In genomic region chr17:81046770-81047359, GRCh38 we compare ENCODE assay signal across 29 cellular contexts. TPM values are rescaled to one million over a fixed set of nuclear protein-coding genes. Genes with fewer than 3 reads are reported as not detected.
DNase-seq lines count a peak whose midpoint lies in the region; ATAC-seq and TF ChIP-seq lines count a peak whose summit lies in the region.
"Had no signal": no experiment of that assay in that cellular context is flagged by ENCODE, and none has a peak within 500 bp of the region (broad histone marks: within the 10 kb centered on the region; RNA-seq: fewer than 3 reads in every experiment).

No MANE protein-coding gene starts in this region.

- TF ChIP-seq POLR2A in upper lobe of left lung (IDR thresholded peaks at IDR 0.05) = no peak

- H3K4me3 ChIP-seq in HEK293 (ENCODE audit: low read depth, low read length) = no peak overlapping the region
- H3K4me3 ChIP-seq in mucosa of stomach (ENCODE audit: low read length) = no peak overlapping the region
- no peak overlapping the region for H3K4me3 ChIP-seq in upper lobe of left lung
- H3K4me3 ChIP-seq: adrenal gland; BLaER1 treated with 17β-estradiol and CSF1 and Interleukin-3, amounts not matched to agents 10 nM and 100 nM; heart right ventricle; psoas muscle; tibial artery had no signal

- peaks cover 67% of the 10 kb centered on the region for H3K4me1 Mint-ChIP-seq in endothelial cell (ENCODE audit: unreplicated experiment)
- peaks cover 7% of the 10 kb centered on the region for H3K4me1 Mint-ChIP-seq in activated CD4-positive, alpha-beta T cell treated with anti-CD3 and anti-CD28 coated beads, Interleukin-2, amount 10 ng/mL, durations not matched to agents 24 days and 14 days

- intact Hi-C loops in activated CD4-positive, alpha-beta T cell treated with anti-CD3 and anti-CD28 coated beads, Interleukin-2, amount 10 ng/mL, durations not matched to agents 24 days and 14 days (cut with micrococcal nuclease) = no loop called here

- no peak overlapping the region for H3K4me3 Mint-ChIP-seq in endothelial cell (ENCODE audit: unreplicated experiment)
- no peak overlapping the region for H3K4me3 Mint-ChIP-seq in activated CD4-positive, alpha-beta T cell treated with anti-CD3 and anti-CD28 coated beads, Interleukin-2, amount 10 ng/mL, durations not matched to agents 24 days and 14 days
- H3K4me3 Mint-ChIP-seq: activated naive CD4-positive, alpha-beta T cell treated with anti-CD3 and anti-CD28 coated beads for 36 hours; activated T-cell treated with anti-CD3 and anti-CD28 coated beads, Interleukin-2, amount 50 U/mL, for 72 hours; H9; IgD-negative memory B cell; stimulated activated naive CD8-positive, alpha-beta T cell treated with anti-CD3 and anti-CD28 coated beads, Interleukin-15, Interleukin-2, amounts not matched to agents 100 ng/mL and 50 ng/mL, for 24 hours; WTC11 had no signal

- H3K27ac Mint-ChIP-seq in endothelial cell (ENCODE audit: unreplicated experiment) = peak overlapping the region; percentile 77
- H3K27ac Mint-ChIP-seq in activated CD4-positive, alpha-beta T cell treated with anti-CD3 and anti-CD28 coated beads, Interleukin-2, amount 10 ng/mL, durations not matched to agents 24 days and 14 days = no peak overlapping the region
- H3K27ac Mint-ChIP-seq: activated naive CD4-positive, alpha-beta T cell treated with anti-CD3 and anti-CD28 coated beads for 36 hours; activated T-cell treated with anti-CD3 and anti-CD28 coated beads, Interleukin-2, amount 50 U/mL, for 72 hours; IgD-negative memory B cell; stimulated activated naive CD8-positive, alpha-beta T cell treated with anti-CD3 and anti-CD28 coated beads, Interleukin-15, Interleukin-2, amounts not matched to agents 100 ng/mL and 50 ng/mL, for 24 hours had no signal

- H3K4me1 ChIP-seq in HEK293 (ENCODE audit: control insufficient read depth, insufficient read depth, low read length) (peaks cover 14% of the 10 kb centered on the region), mucosa of stomach (ENCODE audit: control insufficient read depth, insufficient read depth, low read length) (peaks cover 82% of the 10 kb centered on the region), upper lobe of left lung (peaks cover 92 to 99% (median 93%) of the 10 kb centered on the region in 4 donors)

- no peaks in the 10 kb centered on the region for H3K27me3 ChIP-seq in mucosa of stomach (ENCODE audit: control insufficient read depth, insufficient read depth, low read length)
- no peaks in the 10 kb centered on the region for H3K27me3 ChIP-seq in upper lobe of left lung
- H3K27me3 ChIP-seq: adrenal gland, brain microvascular endothelial cell, heart right ventricle had no signal

- H3K9me3 Mint-ChIP-seq in endothelial cell (ENCODE audit: unreplicated experiment) = no peaks in the 10 kb centered on the region
- no peaks in the 10 kb centered on the region for H3K9me3 Mint-ChIP-seq in activated CD4-positive, alpha-beta T cell treated with anti-CD3 and anti-CD28 coated beads, Interleukin-2, amount 10 ng/mL, durations not matched to agents 24 days and 14 days
- H3K9me3 Mint-ChIP-seq: activated naive CD4-positive, alpha-beta T cell treated with anti-CD3 and anti-CD28 coated beads for 36 hours; activated T-cell treated with anti-CD3 and anti-CD28 coated beads, Interleukin-2, amount 50 U/mL, for 72 hours; H9; IgD-negative memory B cell; stimulated activated naive CD8-positive, alpha-beta T cell treated with anti-CD3 and anti-CD28 coated beads, Interleukin-15, Interleukin-2, amounts not matched to agents 100 ng/mL and 50 ng/mL, for 24 hours; WTC11 had no signal

- TF ChIP-seq CTCF in HEK293 (tag by site-specific recombination; IDR thresholded peaks at IDR 0.05) (no peak), endothelial cell (IDR thresholded peaks at IDR 0.05; ENCODE audit: unreplicated experiment) (no peak), upper lobe of left lung (IDR thresholded peaks at IDR 0.05) (no peak)

- peak overlapping the region; percentile 7 for H3K9ac ChIP-seq in mucosa of stomach (ENCODE audit: low read length)
- H3K9ac ChIP-seq: BLaER1 treated with 17β-estradiol and CSF1 and Interleukin-3, amounts not matched to agents 10 nM and 100 nM had no signal

- H3K27me3 Mint-ChIP-seq in endothelial cell (ENCODE audit: unreplicated experiment) = peaks cover 18% of the 10 kb centered on the region
- H3K27me3 Mint-ChIP-seq in activated CD4-positive, alpha-beta T cell treated with anti-CD3 and anti-CD28 coated beads, Interleukin-2, amount 10 ng/mL, durations not matched to agents 24 days and 14 days = no peaks in the 10 kb centered on the region
- H3K27me3 Mint-ChIP-seq: stimulated activated naive CD8-positive, alpha-beta T cell treated with anti-CD3 and anti-CD28 coated beads, Interleukin-15, Interleukin-2, amounts not matched to agents 100 ng/mL and 50 ng/mL, for 24 hours had no signal

- no peak for TF ChIP-seq EP300 in upper lobe of left lung (IDR thresholded peaks at IDR 0.05)

- CTCF ChIA-PET in HEK293 (lab: Yijun Ruan, JAX) = interaction anchor here (0.7 kb wide), 1 partner anchor 16 kb away, joined by 3 read pairs; no protein-coding TSS in a partner anchor

- no peaks in the 10 kb centered on the region for H3K9me3 ChIP-seq in HEK293 (ENCODE audit: control insufficient read depth, insufficient read depth, low read depth, low read length)
- no peaks in the 10 kb centered on the region for H3K9me3 ChIP-seq in mucosa of stomach (ENCODE audit: control insufficient read depth, low read length)
- H3K9me3 ChIP-seq in upper lobe of left lung = no peaks in the 10 kb centered on the region
- H3K9me3 ChIP-seq: adrenal gland; BLaER1 treated with 17β-estradiol and CSF1 and Interleukin-3, amounts not matched to agents 10 nM and 100 nM; heart right ventricle; neutrophil; psoas muscle; tibial artery had no signal

- DNase-seq in endothelial cell (ENCODE audit: low spot score) (no peak), upper lobe of left lung (peak in 1 of 2 donors; percentile 70)
- no peak for DNase-seq in stimulated activated naive CD4-positive, alpha-beta T cell (lab: John Stamatoyannopoulos, UW)
- DNase-seq in activated CD4-positive, alpha-beta T cell treated with anti-CD3 and anti-CD28 coated beads, Interleukin-2, amount 10 ng/mL, durations not matched to agents 24 days and 14 days = no peak
- DNase-seq: activated naive CD4-positive, alpha-beta T cell treated with anti-CD3 and anti-CD28 coated beads for 36 hours; activated T-cell treated with anti-CD3 and anti-CD28 coated beads, Interleukin-2, amount 50 U/mL, for 72 hours; adrenal gland; brain microvascular endothelial cell; DMS79; GDM1; H9; heart right ventricle; kidney glomerular epithelial cell; mesendoderm; NCI-H1092; NCI-H1930; NCI-H526; NK-92 treated with Interleukin-12 subunit alpha and Interleukin-12 subunit beta, amount 100 ng/mL, for 24 hours; psoas muscle; tibial artery had no signal

- H3K27ac ChIP-seq in HEK293 (ENCODE audit: extremely low read depth, low read depth, low read length) (no peak overlapping the region), upper lobe of left lung (peak overlapping the region; percentile 88 to 95 (median 91))
- H3K27ac ChIP-seq: BLaER1 treated with 17β-estradiol and CSF1 and Interleukin-3, amounts not matched to agents 10 nM and 100 nM; brain microvascular endothelial cell; epithelial cell of prostate; neutrophil; psoas muscle; tibial artery had no signal

- H3K36me3 Mint-ChIP-seq in endothelial cell (ENCODE audit: low read depth, unreplicated experiment) = no peaks in the 10 kb centered on the region
- H3K36me3 Mint-ChIP-seq in activated CD4-positive, alpha-beta T cell treated with anti-CD3 and anti-CD28 coated beads, Interleukin-2, amount 10 ng/mL, durations not matched to agents 24 days and 14 days (ENCODE audit: low read depth) = no peaks in the 10 kb centered on the region
- H3K36me3 Mint-ChIP-seq: IgD-negative memory B cell, WTC11 had no signal

- POLR2A ChIA-PET in HEK293 (lab: Yijun Ruan, JAX) = interaction anchor here (2.6 kb wide), 1 partner anchor 12 kb away, joined by 9 read pairs; the partner anchor contains the start of gene BAIAP2

- WGBS in upper lobe of left lung, 2 donors = 63 to 79% methylated on average over 2 to 18 of the region's 18 CpGs

- peaks cover 0 to 7% of the 10 kb centered on the region in 2 experiments; a peak in 1 of 3 replicates for H3K36me3 ChIP-seq in HEK293 (ENCODE audit: control insufficient read depth in 2 of 2, insufficient read depth in 1 of 2, low read length in 2 of 2)
- no peaks in the 10 kb centered on the region for H3K36me3 ChIP-seq in mucosa of stomach (ENCODE audit: control insufficient read depth, insufficient read depth, low read length)
- no peaks in the 10 kb centered on the region for H3K36me3 ChIP-seq in upper lobe of left lung
- H3K36me3 ChIP-seq: adrenal gland; BLaER1 treated with 17β-estradiol and CSF1 and Interleukin-3, amounts not matched to agents 10 nM and 100 nM; brain microvascular endothelial cell; heart right ventricle; neutrophil; tibial artery had no signal

- ATAC-seq in upper lobe of left lung (ENCODE audit: low FRiP score in 2 of 2) (no peak), GM21619 (IDR thresholded peaks at IDR 0.05; ENCODE audit: unreplicated experiment) (no peak)
- ATAC-seq: activated T-cell treated with anti-CD3 and anti-CD28 coated beads, Interleukin-2, amount 50 U/mL, for 72 hours; heart right ventricle; psoas muscle; WTC11 had no signal

TF ChIP-seq in HEK293, 187 proteins besides CTCF, POLR2A, EP300 and RAD21 (continues in another document):
- peak; percentile 86 for TF ChIP-seq ZFHX2 (tag by site-specific recombination; conservative IDR thresholded peaks at IDR 0.05)
- TF ChIP-seq ZNF707 (tag by site-specific recombination; IDR thresholded peaks at IDR 0.05) = no peak

RNA-seq across cellular contexts. Expression of gene BAIAP2, which starts 11.9 kb away (rescaled TPM):
- 67.8 TPM for total RNA-seq in endothelial cell (ENCODE audit: unreplicated experiment)
- 100 to 1,000 TPM in 5 of 6 donors, 10 to 100 TPM in 1; 90.7 to 231 (median 123) TPM for total RNA-seq in upper lobe of left lung
- 4.4 and 5.5 TPM in 2 replicates for total RNA-seq in activated CD4-positive, alpha-beta T cell treated with anti-CD3 and anti-CD28 coated beads, Interleukin-2, amount 10 ng/mL, durations not matched to agents 24 days and 14 days

RNA-seq across cellular contexts. Expression of gene CHMP6, which starts 55.2 kb away (rescaled TPM):
- total RNA-seq in endothelial cell (ENCODE audit: unreplicated experiment) (34.3 TPM), upper lobe of left lung (10 to 100 TPM; 29.5 to 75.4 (median 34.8) TPM)
- 30.8 and 32.8 TPM in 2 replicates for total RNA-seq in activated CD4-positive, alpha-beta T cell treated with anti-CD3 and anti-CD28 coated beads, Interleukin-2, amount 10 ng/mL, durations not matched to agents 24 days and 14 days

Comparison
In these comparisons a context has a peak if more than half of its experiments do, and no peak if none do; other contexts are left out.
1. RNA of gene BAIAP2, which starts 11.9 kb away (total RNA-seq): 90.7 to 231 TPM in upper lobe of left lung and 67.8 TPM in endothelial cell (single experiment); 4.4 to 5.5 TPM in activated CD4-positive, alpha-beta T cell treated with anti-CD3 and anti-CD28 coated beads, Interleukin-2, amount 10 ng/mL, durations not matched to agents 24 days and 14 days; every median in the first group is over 10 times any median in the second.